ENCODE assay signal across 1 cellular context in genomic region chr7:42736931-42737330, GRCh38.
TF ChIP-seq lines count a peak whose summit lies in the region.

No MANE protein-coding gene starts in this region.

TF ChIP-seq in H1, 55 proteins besides CTCF, POLR2A, EP300 and RAD21 (continued from another document):
- TF ChIP-seq KDM5A (IDR thresholded peaks at IDR 0.05; ENCODE audit: low read length) = no peak
- no peak for TF ChIP-seq SIX5 (IDR thresholded peaks at IDR 0.05; ENCODE audit: low read depth, low read length)
- TF ChIP-seq KDM1A (IDR thresholded peaks at IDR 0.05; ENCODE audit: borderline replicate concordance, low read length) = no peak
- TF ChIP-seq KDM4A (IDR thresholded peaks at IDR 0.05; ENCODE audit: low read depth, low read length, severe bottlenecking) = no peak
TF ChIP-seq in H1: peak in this region for 0.
